ENCODE assay signal across 6 cellular contexts in the genomic region with DNA sequence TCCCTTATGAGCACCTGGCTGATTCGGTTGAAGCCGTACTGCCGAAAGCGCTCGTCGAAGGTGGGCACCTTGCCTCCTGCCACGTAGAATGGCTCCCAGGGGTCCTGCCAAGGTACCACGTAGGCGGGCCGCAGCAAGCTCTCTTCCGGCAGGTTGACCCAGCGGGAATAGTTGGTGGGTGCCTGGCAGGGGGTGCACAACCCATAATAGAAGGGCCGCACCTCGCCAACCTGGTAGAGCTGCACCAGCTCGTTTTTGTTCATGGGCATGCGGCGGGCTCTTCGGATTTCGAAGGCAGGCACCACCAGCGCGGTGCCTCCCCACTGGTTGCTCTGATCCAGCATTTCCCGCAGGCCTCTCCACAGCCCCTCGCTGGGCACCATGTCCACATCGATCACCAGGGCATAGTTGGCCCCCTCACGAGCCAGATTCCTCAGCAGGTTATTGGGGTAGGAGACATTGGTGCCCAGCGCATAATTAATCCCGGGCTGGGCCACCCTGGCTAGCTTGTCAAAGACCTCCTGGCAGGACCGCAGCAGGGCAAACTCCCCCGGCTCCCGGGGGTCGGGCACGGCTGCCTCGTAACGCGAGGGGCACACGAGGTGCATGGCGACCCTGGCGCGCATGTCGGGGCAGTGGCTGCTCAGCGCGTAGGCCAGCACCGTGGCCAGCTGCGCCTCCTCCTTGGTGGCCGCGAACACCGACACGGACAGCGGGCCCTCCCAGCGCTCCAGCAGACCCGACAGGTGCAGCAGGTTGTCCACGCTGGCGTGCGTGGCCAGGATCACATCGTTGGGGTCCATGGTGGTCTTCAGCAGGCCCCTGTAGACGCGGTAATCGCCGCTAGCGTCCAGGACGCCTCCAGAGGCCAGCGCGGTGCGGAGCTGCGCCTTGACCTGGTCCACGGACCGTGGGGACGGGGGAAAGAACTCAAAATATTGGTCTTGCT. TPM values are rescaled to one million over a fixed set of nuclear protein-coding genes. Genes with fewer than 3 reads are reported as not detected.
A peak's percentile ranks its signal among the peaks of the same experiment; 100 is the strongest.
DNase-seq lines count a peak whose midpoint lies in the region.

No MANE protein-coding gene starts in this region.

- H3K4me2 ChIP-seq in BLaER1: peak overlapping the region; percentile 99

- peak overlapping the region; percentile 89 for H3K9ac ChIP-seq in BLaER1
- peak overlapping the region; percentile 71 for H3K9ac ChIP-seq in iPS-18a (ENCODE audit: low read length)

- H3K9me3 ChIP-seq in BLaER1 (no peaks in the 10 kb centered on the region), SJCRH30 (replicated peaks) (no peaks in the 10 kb centered on the region), iPS-18a (ENCODE audit: control insufficient read depth, low read depth, low read length) (no peaks in the 10 kb centered on the region)

- H4K20me1 ChIP-seq in BLaER1: peaks cover 19% of the 10 kb centered on the region

- H3K4me3 ChIP-seq in BLaER1 (peak overlapping the region; percentile 90), SJCRH30 (peak overlapping the region; percentile 69), iPS-18a (ENCODE audit: low read length) (peak overlapping the region; percentile 92)

- peaks cover 50% of the 10 kb centered on the region for H3K4me1 ChIP-seq in BLaER1
- H3K4me1 ChIP-seq in SJCRH30: peaks cover 2% of the 10 kb centered on the region; the same call in 1 of the 2 replicates
- peaks cover 9% of the 10 kb centered on the region for H3K4me1 ChIP-seq in iPS-18a (ENCODE audit: control insufficient read depth, low read depth, low read length)

- H3K27ac ChIP-seq in BLaER1: peak overlapping the region; percentile 82
- no peak overlapping the region for H3K27ac ChIP-seq in SJCRH30
- H3K27ac ChIP-seq in iPS-18a (ENCODE audit: low read length): no peak overlapping the region

- DNase-seq in SJCRH30: no peak
- no peak for DNase-seq in SIG-M5 (lab: John Stamatoyannopoulos, UW)
- no peak for DNase-seq in NCI-H2171 treated with DMSO at 0.1 percent for 48 hours (lab: John Stamatoyannopoulos, UW)
- no peak for DNase-seq in stimulated activated CD8-positive, alpha-beta memory T cell treated with anti-CD3 and anti-CD28 coated beads, Interleukin-4, amount 100 ng/mL, for 48 hours

- no peaks in the 10 kb centered on the region for H3K27me3 ChIP-seq in BLaER1
- H3K27me3 ChIP-seq in SJCRH30: no peaks in the 10 kb centered on the region
- H3K27me3 ChIP-seq in iPS-18a (ENCODE audit: control insufficient read depth, insufficient read depth, low read length): peaks cover 10% of the 10 kb centered on the region

- peaks cover 19% of the 10 kb centered on the region for H3K36me3 ChIP-seq in BLaER1
- H3K36me3 ChIP-seq in SJCRH30: no peaks in the 10 kb centered on the region
- H3K36me3 ChIP-seq in iPS-18a (ENCODE audit: control insufficient read depth, low read depth, low read length): peaks cover 3% of the 10 kb centered on the region

RNA-seq across cellular contexts. Expression of gene B4GAT1, which starts 0.7 kb away (rescaled TPM):
- 7.7 and 8.0 TPM in 2 replicates for total RNA-seq in SJCRH30 (2014; rRNA removed; shearing (Covaris generic))

RNA-seq across cellular contexts. Expression of gene BRMS1, which starts 1.8 kb away (rescaled TPM):
- 40.5 and 42.9 TPM in 2 replicates for total RNA-seq in SJCRH30 (2014; rRNA removed; shearing (Covaris generic))

RNA-seq across cellular contexts. Expression of gene RIN1, which starts 10.5 kb away (rescaled TPM):
- 1.2 and 1.6 TPM in 2 replicates for total RNA-seq in SJCRH30 (2014; rRNA removed; shearing (Covaris generic))

RNA-seq across cellular contexts. Expression of gene SLC29A2, which starts 24.8 kb away (rescaled TPM):
- total RNA-seq in SJCRH30 (2014; rRNA removed; shearing (Covaris generic)): 2.6 TPM in 2 replicates

RNA-seq across cellular contexts. Expression of gene CD248, which starts 29.9 kb away (rescaled TPM):
- 0.30 and 0.45 TPM in 2 replicates for total RNA-seq in SJCRH30 (2014; rRNA removed; shearing (Covaris generic))
